ENCODE assay signal across 33 cellular contexts in genomic region chr21:26412831-26413329, GRCh38.
"Had no signal": no experiment of that assay in that cellular context is flagged by ENCODE, and none has a peak within 500 bp of the region (broad histone marks: within the 10 kb centered on the region; RNA-seq: fewer than 3 reads in every experiment).

No MANE protein-coding gene starts in this region.

- H3K4me1 ChIP-seq: ascending aorta, breast epithelium, Peyer's patch had no signal

- H3K9me3 Mint-ChIP-seq: activated CD4-positive, alpha-beta T cell treated with anti-CD3 and anti-CD28 coated beads, Interleukin-2, amount 10 ng/mL, durations not matched to agents 7 days and 5 days; activated naive CD4-positive, alpha-beta T cell treated with anti-CD3 and anti-CD28 coated beads, Interleukin-2, amount 50 U/mL, for 24 hours; activated naive CD8-positive, alpha-beta T cell treated with anti-CD3 and anti-CD28 coated beads, Interleukin-2, amount 10 ng/mL, durations not matched to agents 7 days and 5 days; activated T-cell treated with anti-CD3 and anti-CD28 coated beads, Interleukin-2, amount 50 U/mL, for 24 hours; activated T-helper 2 cell treated with anti-CD3 and anti-CD28 coated beads, Interferon-gamma antibody, Interleukin-2, Interleukin-4, amounts not matched to agents 10 μg/mL and 5 μg/mL and 100 μg/mL, durations not matched to agents 14 hours and 24 hours and 36 hours; T-helper 2 cell treated with Interferon-gamma antibody and Interleukin-4, amounts not matched to agents 5 μg/mL and 100 μg/mL, for 36 hours had no signal

- H3K36me3 Mint-ChIP-seq: activated naive CD4-positive, alpha-beta T cell treated with anti-CD3 and anti-CD28 coated beads, Interleukin-2, amount 50 U/mL, for 24 hours; activated naive CD8-positive, alpha-beta T cell treated with anti-CD3 and anti-CD28 coated beads, Interleukin-2, amount 10 ng/mL, durations not matched to agents 7 days and 5 days had no signal

- H3K9me3 ChIP-seq: ascending aorta, breast epithelium, Peyer's patch had no signal

- H3K4me3 Mint-ChIP-seq: activated CD4-positive, alpha-beta T cell treated with anti-CD3 and anti-CD28 coated beads for 36 hours; activated CD4-positive, alpha-beta T cell treated with anti-CD3 and anti-CD28 coated beads, Interleukin-2, amount 10 ng/mL, durations not matched to agents 7 days and 5 days; activated CD8-positive, alpha-beta T cell treated with anti-CD3 and anti-CD28 coated beads, Interleukin-2, amount 10 ng/mL, durations not matched to agents 7 days and 5 days; activated naive CD4-positive, alpha-beta T cell treated with anti-CD3 and anti-CD28 coated beads, Interleukin-2, amount 50 U/mL, for 24 hours; activated naive CD8-positive, alpha-beta T cell treated with anti-CD3 and anti-CD28 coated beads, Interleukin-2, amount 10 ng/mL, durations not matched to agents 7 days and 5 days; activated T-cell treated with anti-CD3 and anti-CD28 coated beads, Interleukin-2, amount 50 U/mL, for 24 hours; T-helper 1 cell treated with Interleukin-12 subunit alpha and Interleukin-12 subunit beta and Interleukin-4 antibody, amounts not matched to agents 30 μg/mL and 1 μg/mL, for 36 hours; T-helper 2 cell treated with Interferon-gamma antibody and Interleukin-4, amounts not matched to agents 5 μg/mL and 100 μg/mL, for 36 hours had no signal

- H3K36me3 ChIP-seq: ascending aorta, breast epithelium, Peyer's patch had no signal

- ATAC-seq: activated CD4-positive, alpha-beta T cell treated with anti-CD3 and anti-CD28 coated beads for 36 hours; activated CD4-positive, CD25-positive, alpha-beta regulatory T cell treated with anti-CD3 and anti-CD28 coated beads, Interleukin-2, amount 50 U/mL, for 24 hours; activated CD8-positive, alpha-beta T cell treated with anti-CD3 and anti-CD28 coated beads, Interleukin-2, amount 10 ng/mL, durations not matched to agents 7 days and 5 days; PC-3; SK-N-SH treated with all-trans-retinoic acid at 6 μM for 48 hours had no signal

- H3K4me3 ChIP-seq: ascending aorta, breast epithelium, Peyer's patch had no signal

- H3K27me3 Mint-ChIP-seq: activated CD4-positive, alpha-beta T cell treated with anti-CD3 and anti-CD28 coated beads, Interleukin-2, amount 10 ng/mL, durations not matched to agents 7 days and 5 days had no signal

- DNase-seq: activated CD4-positive, alpha-beta T cell treated with anti-CD3 and anti-CD28 coated beads for 36 hours; activated CD4-positive, alpha-beta T cell treated with anti-CD3 and anti-CD28 coated beads, Interleukin-2, amount 10 ng/mL, durations not matched to agents 7 days and 5 days; activated CD4-positive, alpha-beta T cell treated with anti-CD3 and anti-CD28 coated beads, Interleukin-2, amount 50 U/mL, for 48 hours; activated CD8-positive, alpha-beta T cell treated with anti-CD3 and anti-CD28 coated beads, Interleukin-2, amount 10 ng/mL, durations not matched to agents 7 days and 5 days; activated gamma-delta T cell; activated naive CD4-positive, alpha-beta T cell treated with Interleukin-2 at 50 U/mL for 16 hours; activated naive CD8-positive, alpha-beta T cell treated with anti-CD3 and anti-CD28 coated beads, Interleukin-2, amount 10 ng/mL, durations not matched to agents 7 days and 5 days; activated T-cell treated with anti-CD3 and anti-CD28 coated beads, Interleukin-2, amount 50 U/mL, for 24 hours; amygdala; Karpas-422; KBM-7; NCI-H1105; NCI-H1417 treated with DMSO at 0.1 percent for 48 hours; NCI-H187 treated with DMSO at 0.1 percent for 48 hours; NCI-H2081; NCI-H226; NCI-H446 treated with DMSO at 0.1 percent for 48 hours; NCI-H524; NCI-H748 treated with DMSO at 0.1 percent for 48 hours; NK-92 treated with Interleukin-12 subunit alpha and Interleukin-12 subunit beta, amount 100 ng/mL, for 24 hours; PC-3; Peyer's patch; RPMI8226; SIG-M5; SW 1271 had no signal

- H3K27ac Mint-ChIP-seq: activated CD4-positive, alpha-beta T cell treated with anti-CD3 and anti-CD28 coated beads for 36 hours; activated CD4-positive, alpha-beta T cell treated with anti-CD3 and anti-CD28 coated beads, Interleukin-2, amount 10 ng/mL, durations not matched to agents 7 days and 5 days; activated CD8-positive, alpha-beta T cell treated with anti-CD3 and anti-CD28 coated beads, Interleukin-2, amount 10 ng/mL, durations not matched to agents 7 days and 5 days; activated naive CD4-positive, alpha-beta T cell treated with anti-CD3 and anti-CD28 coated beads, Interleukin-2, amount 50 U/mL, for 24 hours; activated naive CD8-positive, alpha-beta T cell treated with anti-CD3 and anti-CD28 coated beads, Interleukin-2, amount 10 ng/mL, durations not matched to agents 7 days and 5 days; activated T-cell treated with anti-CD3 and anti-CD28 coated beads, Interleukin-2, amount 50 U/mL, for 24 hours; activated T-helper 2 cell treated with anti-CD3 and anti-CD28 coated beads, Interferon-gamma antibody, Interleukin-2, Interleukin-4, amounts not matched to agents 10 μg/mL and 5 μg/mL and 100 μg/mL, durations not matched to agents 14 hours and 24 hours and 36 hours; T-helper 1 cell treated with Interleukin-12 subunit alpha and Interleukin-12 subunit beta and Interleukin-4 antibody, amounts not matched to agents 30 μg/mL and 1 μg/mL, for 36 hours; T-helper 2 cell treated with Interferon-gamma antibody and Interleukin-4, amounts not matched to agents 5 μg/mL and 100 μg/mL, for 36 hours had no signal

- H3K4me1 Mint-ChIP-seq: activated CD4-positive, alpha-beta T cell treated with anti-CD3 and anti-CD28 coated beads for 36 hours; activated CD4-positive, alpha-beta T cell treated with anti-CD3 and anti-CD28 coated beads, Interleukin-2, amount 10 ng/mL, durations not matched to agents 7 days and 5 days; activated naive CD4-positive, alpha-beta T cell treated with anti-CD3 and anti-CD28 coated beads, Interleukin-2, amount 50 U/mL, for 24 hours had no signal

- H3K27me3 ChIP-seq: ascending aorta, breast epithelium, Peyer's patch had no signal
